ENCODE assay signal across 8 cellular contexts in genomic region chr2:130181880-130182682, GRCh38. TPM values are rescaled to one million over a fixed set of nuclear protein-coding genes. Genes with fewer than 3 reads are reported as not detected.
DNase-seq lines count a peak whose midpoint lies in the region; ATAC-seq lines count a peak whose summit lies in the region.
"Not testable (repeated sequence)": the region's sequence is repeated elsewhere in the genome, so short reads cannot be mapped to it uniquely, and the experiment has no call there.

MZT2B (plus strand) TSS chr2:130182262; CDS start chr2:130182283, 21 bp downstream.

- peak within 1 kb of the TSS; percentile 94 to 100 (median 98) for H3K4me2 ChIP-seq in BLaER1 treated with 17β-estradiol and CSF1 and Interleukin-3, amounts not matched to agents 10 nM and 100 nM

- H3K4me3 ChIP-seq in BLaER1 treated with 17β-estradiol and CSF1 and Interleukin-3, amounts not matched to agents 10 nM and 100 nM, result peak within 1 kb of the TSS; percentile 89 to 100 (median 97)

- peaks cover 10 to 56% (median 36%) of the 10 kb centered on the region in 11 experiments; a peak in 19 of 22 replicates for H3K36me3 ChIP-seq in BLaER1 treated with 17β-estradiol and CSF1 and Interleukin-3, amounts not matched to agents 10 nM and 100 nM

- peaks cover 32 to 57% (median 45%) of the 10 kb centered on the region in 10 experiments for H3K4me1 ChIP-seq in BLaER1 treated with 17β-estradiol and CSF1 and Interleukin-3, amounts not matched to agents 10 nM and 100 nM

- intact Hi-C loops in left colon (cut with DNase I, micrococcal nuclease), result loop anchor here in 1 of 2 donors (10.0 kb wide), 1 partner anchor 163 kb away; the partner anchor contains the start of gene IMP4

- H3K27me3 ChIP-seq in BLaER1 treated with 17β-estradiol and CSF1 and Interleukin-3, amounts not matched to agents 10 nM and 100 nM, result not testable (repeated sequence)

- peak; percentile 76 for ATAC-seq in HG03457 (IDR thresholded peaks at IDR 0.05; ENCODE audit: unreplicated experiment)
- ATAC-seq in left colon, result peak; percentile 87

- H3K9ac ChIP-seq in BLaER1 treated with 17β-estradiol and CSF1 and Interleukin-3, amounts not matched to agents 10 nM and 100 nM, result peak within 1 kb of the TSS; percentile 88 to 98 (median 95)

- H3K27ac ChIP-seq in BLaER1 treated with 17β-estradiol and CSF1 and Interleukin-3, amounts not matched to agents 10 nM and 100 nM, result peak within 1 kb of the TSS; percentile 78 to 95 (median 92)
- H3K27ac ChIP-seq in cingulate gyrus (ENCODE audit: low read depth, low read length), result peak within 1 kb of the TSS; percentile 88

- H4K20me1 ChIP-seq in BLaER1 treated with 17β-estradiol and CSF1 and Interleukin-3, amounts not matched to agents 10 nM and 100 nM, result peaks cover 6 to 80% (median 59%) of the 10 kb centered on the region in 11 experiments; a peak in 20 of 22 replicates

- DNase-seq in GM19240 (ENCODE audit: insufficient read length, low spot score) (peak; percentile 69), NCI-H524 (lab: John Stamatoyannopoulos, UW) (peak; percentile 56 to 81), left colon (peak; percentile 88 to 92)
- peak; percentile 87 to 88 for DNase-seq in activated CD4-positive, alpha-beta T cell treated with anti-CD3 and anti-CD28 coated beads for 4 hours
- DNase-seq in stimulated activated CD4-positive, alpha-beta T cell treated with anti-CD3 and anti-CD28 coated beads, Interleukin-1b, Interleukin-23, amount 100 ng/mL, for 48 hours, result peak; percentile 90

- H3K9me3 ChIP-seq in BLaER1 treated with 17β-estradiol and CSF1 and Interleukin-3, amounts not matched to agents 10 nM and 100 nM (replicated peaks in 1 of 11), result not testable (repeated sequence)

RNA-seq across cellular contexts. Expression of gene MZT2B, which starts in this region (rescaled TPM):
- total RNA-seq in left colon, result 100 to 1,000 TPM; 214 to 244 TPM

Comparison
In these comparisons a context has a peak if more than half of its experiments do, and no peak if none do; other contexts are left out.
1. Peak in every context shown above with its lines: DNase-seq, ATAC-seq, H3K4me3 ChIP-seq and H3K27ac ChIP-seq.